ENCODE assay signal across 9 cellular contexts in genomic region chr5:82312373-82312856, GRCh38. TPM values are rescaled to one million over a fixed set of nuclear protein-coding genes. Genes with fewer than 3 reads are reported as not detected.
DNase-seq lines count a peak whose midpoint lies in the region; ATAC-seq, FAIRE-seq and TF ChIP-seq lines count a peak whose summit lies in the region.
"Had no signal": no experiment of that assay in that cellular context is flagged by ENCODE, and none has a peak within 500 bp of the region (broad histone marks: within the 10 kb centered on the region; RNA-seq: fewer than 3 reads in every experiment).

No MANE protein-coding gene starts in this region.

- H3K23ac ChIP-seq in neuronal stem cell (ENCODE audit: low read depth, low read length, poor library complexity) = no peak overlapping the region

- H3K9ac ChIP-seq in neuronal stem cell (ENCODE audit: low read depth, low read length, poor library complexity) = no peak overlapping the region

- FAIRE-seq in GM18507 (lab: Jason Lieb, UNC) = peak; percentile 39

- peak overlapping the region; percentile 35 for H2AFZ ChIP-seq in neuronal stem cell (ENCODE audit: low read length)

- no peak overlapping the region for H3K4me2 ChIP-seq in neuronal stem cell (ENCODE audit: insufficient read depth, low read length, poor library complexity, severe bottlenecking)

- WGBS in neuronal stem cell (ENCODE audit: extremely low coverage in 2 of 2, insufficient read length in 2 of 2, insufficient replicate concordance in 1 of 2), 2 donors = no CpG with 5 or more reads among the region's 17 CpGs

- H2AK5ac ChIP-seq in neuronal stem cell (ENCODE audit: low read depth, low read length) = no peak overlapping the region

- H3K9me3 ChIP-seq in neuronal stem cell (replicated peaks in 1 of 2; ENCODE audit: control insufficient read depth in 2 of 2, insufficient read depth in 1 of 2, low read depth in 1 of 2, low read length in 2 of 2) = peaks cover 0 to 8% of the 10 kb centered on the region in 2 donors

- H4K8ac ChIP-seq in neuronal stem cell (ENCODE audit: low read depth, low read length) = no peak overlapping the region

- H3K14ac ChIP-seq in neuronal stem cell (ENCODE audit: low read length) = no peak overlapping the region

- H2BK12ac ChIP-seq in neuronal stem cell (ENCODE audit: low read length) = no peak overlapping the region

- no peak overlapping the region for H2BK120ac ChIP-seq in neuronal stem cell (ENCODE audit: low read depth, low read length)

- H3K36me3 ChIP-seq in neuronal stem cell (replicated peaks in 1 of 2; ENCODE audit: control insufficient read depth in 2 of 2, insufficient read depth in 2 of 2, low read length in 2 of 2) = no peaks in the 10 kb centered on the region

- H2BK5ac ChIP-seq in neuronal stem cell (ENCODE audit: low read length) = no peak overlapping the region

- H2BK15ac ChIP-seq in neuronal stem cell (ENCODE audit: low read length) = no peak overlapping the region

- no peak overlapping the region for H3K18ac ChIP-seq in neuronal stem cell (ENCODE audit: low read length)

- no peak overlapping the region for H3K27ac ChIP-seq in neuronal stem cell (replicated peaks; ENCODE audit: low read length)

- H3K4me1 ChIP-seq in neuronal stem cell (ENCODE audit: control insufficient read depth in 2 of 2, insufficient read depth in 1 of 2, low read depth in 1 of 2, low read length in 2 of 2) = peaks cover 2 to 11% of the 10 kb centered on the region in 2 donors

- DNase-seq in AG09319 (ENCODE audit: extremely low read depth, low read depth) (peak; percentile 72), GM18507 (ENCODE audit: extremely low spot score, insufficient read length, low read depth) (no peak), NCI-H2171 (lab: John Stamatoyannopoulos, UW) (peak; percentile 7), fibroblast of mammary gland (ENCODE audit: low read depth) (peak; percentile 82), neuronal stem cell (ENCODE audit: low spot score) (peak; percentile 71)
- peak; percentile 50 to 61 for DNase-seq in activated CD4-positive, alpha-beta T cell treated with anti-CD3 and anti-CD28 coated beads, Interleukin-2, amount 50 U/mL, for 48 hours
- DNase-seq: naive B cell had no signal

- TF ChIP-seq CTCF in AG09319 (IDR thresholded peaks at IDR 0.05; ENCODE audit: low read depth, low read length) (peak; percentile 100), fibroblast of mammary gland (conservative IDR thresholded peaks at IDR 0.05; ENCODE audit: control insufficient read depth, insufficient read depth, low read depth, low read length) (peak; percentile 99)

- no peaks in the 10 kb centered on the region for H3K27me3 ChIP-seq in neuronal stem cell (ENCODE audit: control insufficient read depth in 3 of 3, insufficient read depth in 3 of 3, low read depth in 1 of 3, low read length in 3 of 3)

- H3K4me3 ChIP-seq in fibroblast of mammary gland (ENCODE audit: control insufficient read depth, low read depth, low read length) (no peak overlapping the region), neuronal stem cell (ENCODE audit: low read length in 2 of 2) (no peak overlapping the region)

- H4K91ac ChIP-seq in neuronal stem cell (ENCODE audit: low read depth, low read length, poor library complexity) = no peak overlapping the region

- no peak overlapping the region for H3K4ac ChIP-seq in neuronal stem cell (ENCODE audit: low read length)

- ATAC-seq in HG03442 (IDR thresholded peaks at IDR 0.05; ENCODE audit: unreplicated experiment) (no peak), GM18520 (IDR thresholded peaks at IDR 0.05; ENCODE audit: unreplicated experiment) (no peak)

- H3K79me1 ChIP-seq in neuronal stem cell (ENCODE audit: low read depth, low read length) = no peaks in the 10 kb centered on the region

RNA-seq across cellular contexts. Expression of gene RPS23, which starts 34.3 kb away (rescaled TPM):
- polyA plus RNA-seq in neuronal stem cell (2013, experiment 1 of 2) = 4,871 TPM
- polyA plus RNA-seq in neuronal stem cell (2013, experiment 2 of 2) = 5,026 TPM
